ENCODE assay signal across 2 cellular contexts in the genomic region with DNA sequence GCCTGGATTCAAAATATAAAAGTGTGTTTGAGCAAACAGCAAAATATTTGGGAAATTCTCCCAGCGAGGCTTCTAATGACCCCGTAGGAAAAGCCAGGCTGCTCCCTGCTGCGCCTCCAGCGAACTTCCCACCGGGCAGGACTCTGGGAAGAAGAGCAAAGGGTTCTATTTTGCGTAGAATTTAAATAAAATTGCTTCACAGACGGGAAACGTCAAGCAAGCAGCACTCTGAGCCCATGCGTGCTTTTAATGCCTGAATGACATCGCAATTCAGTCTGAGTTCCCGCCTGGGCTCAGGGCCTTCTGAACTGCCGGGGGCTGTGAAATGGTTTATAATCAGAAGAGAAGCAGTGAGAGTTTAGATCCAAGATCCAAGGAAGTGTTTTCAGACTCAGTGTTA.
A peak's percentile ranks its signal among the peaks of the same experiment; 100 is the strongest.
TF ChIP-seq lines count a peak whose summit lies in the region.

No MANE protein-coding gene starts in this region.

TF ChIP-seq in IMR-90, 13 proteins besides CTCF, POLR2A, EP300 and RAD21:
- no peak for TF ChIP-seq CHD1 (IDR thresholded peaks at IDR 0.05; ENCODE audit: low read depth, low read length)

TF ChIP-seq in H1, 55 proteins besides CTCF, POLR2A, EP300 and RAD21:
- TF ChIP-seq, protein P1, sequence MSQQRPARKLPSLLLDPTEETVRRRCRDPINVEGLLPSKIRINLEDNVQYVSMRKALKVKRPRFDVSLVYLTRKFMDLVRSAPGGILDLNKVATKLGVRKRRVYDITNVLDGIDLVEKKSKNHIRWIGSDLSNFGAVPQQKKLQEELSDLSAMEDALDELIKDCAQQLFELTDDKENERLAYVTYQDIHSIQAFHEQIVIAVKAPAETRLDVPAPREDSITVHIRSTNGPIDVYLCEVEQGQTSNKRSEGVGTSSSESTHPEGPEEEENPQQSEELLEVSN (IDR thresholded peaks at IDR 0.05) = peak; percentile 22; the same call in 1 of the 2 replicates
- TF ChIP-seq, protein P2, sequence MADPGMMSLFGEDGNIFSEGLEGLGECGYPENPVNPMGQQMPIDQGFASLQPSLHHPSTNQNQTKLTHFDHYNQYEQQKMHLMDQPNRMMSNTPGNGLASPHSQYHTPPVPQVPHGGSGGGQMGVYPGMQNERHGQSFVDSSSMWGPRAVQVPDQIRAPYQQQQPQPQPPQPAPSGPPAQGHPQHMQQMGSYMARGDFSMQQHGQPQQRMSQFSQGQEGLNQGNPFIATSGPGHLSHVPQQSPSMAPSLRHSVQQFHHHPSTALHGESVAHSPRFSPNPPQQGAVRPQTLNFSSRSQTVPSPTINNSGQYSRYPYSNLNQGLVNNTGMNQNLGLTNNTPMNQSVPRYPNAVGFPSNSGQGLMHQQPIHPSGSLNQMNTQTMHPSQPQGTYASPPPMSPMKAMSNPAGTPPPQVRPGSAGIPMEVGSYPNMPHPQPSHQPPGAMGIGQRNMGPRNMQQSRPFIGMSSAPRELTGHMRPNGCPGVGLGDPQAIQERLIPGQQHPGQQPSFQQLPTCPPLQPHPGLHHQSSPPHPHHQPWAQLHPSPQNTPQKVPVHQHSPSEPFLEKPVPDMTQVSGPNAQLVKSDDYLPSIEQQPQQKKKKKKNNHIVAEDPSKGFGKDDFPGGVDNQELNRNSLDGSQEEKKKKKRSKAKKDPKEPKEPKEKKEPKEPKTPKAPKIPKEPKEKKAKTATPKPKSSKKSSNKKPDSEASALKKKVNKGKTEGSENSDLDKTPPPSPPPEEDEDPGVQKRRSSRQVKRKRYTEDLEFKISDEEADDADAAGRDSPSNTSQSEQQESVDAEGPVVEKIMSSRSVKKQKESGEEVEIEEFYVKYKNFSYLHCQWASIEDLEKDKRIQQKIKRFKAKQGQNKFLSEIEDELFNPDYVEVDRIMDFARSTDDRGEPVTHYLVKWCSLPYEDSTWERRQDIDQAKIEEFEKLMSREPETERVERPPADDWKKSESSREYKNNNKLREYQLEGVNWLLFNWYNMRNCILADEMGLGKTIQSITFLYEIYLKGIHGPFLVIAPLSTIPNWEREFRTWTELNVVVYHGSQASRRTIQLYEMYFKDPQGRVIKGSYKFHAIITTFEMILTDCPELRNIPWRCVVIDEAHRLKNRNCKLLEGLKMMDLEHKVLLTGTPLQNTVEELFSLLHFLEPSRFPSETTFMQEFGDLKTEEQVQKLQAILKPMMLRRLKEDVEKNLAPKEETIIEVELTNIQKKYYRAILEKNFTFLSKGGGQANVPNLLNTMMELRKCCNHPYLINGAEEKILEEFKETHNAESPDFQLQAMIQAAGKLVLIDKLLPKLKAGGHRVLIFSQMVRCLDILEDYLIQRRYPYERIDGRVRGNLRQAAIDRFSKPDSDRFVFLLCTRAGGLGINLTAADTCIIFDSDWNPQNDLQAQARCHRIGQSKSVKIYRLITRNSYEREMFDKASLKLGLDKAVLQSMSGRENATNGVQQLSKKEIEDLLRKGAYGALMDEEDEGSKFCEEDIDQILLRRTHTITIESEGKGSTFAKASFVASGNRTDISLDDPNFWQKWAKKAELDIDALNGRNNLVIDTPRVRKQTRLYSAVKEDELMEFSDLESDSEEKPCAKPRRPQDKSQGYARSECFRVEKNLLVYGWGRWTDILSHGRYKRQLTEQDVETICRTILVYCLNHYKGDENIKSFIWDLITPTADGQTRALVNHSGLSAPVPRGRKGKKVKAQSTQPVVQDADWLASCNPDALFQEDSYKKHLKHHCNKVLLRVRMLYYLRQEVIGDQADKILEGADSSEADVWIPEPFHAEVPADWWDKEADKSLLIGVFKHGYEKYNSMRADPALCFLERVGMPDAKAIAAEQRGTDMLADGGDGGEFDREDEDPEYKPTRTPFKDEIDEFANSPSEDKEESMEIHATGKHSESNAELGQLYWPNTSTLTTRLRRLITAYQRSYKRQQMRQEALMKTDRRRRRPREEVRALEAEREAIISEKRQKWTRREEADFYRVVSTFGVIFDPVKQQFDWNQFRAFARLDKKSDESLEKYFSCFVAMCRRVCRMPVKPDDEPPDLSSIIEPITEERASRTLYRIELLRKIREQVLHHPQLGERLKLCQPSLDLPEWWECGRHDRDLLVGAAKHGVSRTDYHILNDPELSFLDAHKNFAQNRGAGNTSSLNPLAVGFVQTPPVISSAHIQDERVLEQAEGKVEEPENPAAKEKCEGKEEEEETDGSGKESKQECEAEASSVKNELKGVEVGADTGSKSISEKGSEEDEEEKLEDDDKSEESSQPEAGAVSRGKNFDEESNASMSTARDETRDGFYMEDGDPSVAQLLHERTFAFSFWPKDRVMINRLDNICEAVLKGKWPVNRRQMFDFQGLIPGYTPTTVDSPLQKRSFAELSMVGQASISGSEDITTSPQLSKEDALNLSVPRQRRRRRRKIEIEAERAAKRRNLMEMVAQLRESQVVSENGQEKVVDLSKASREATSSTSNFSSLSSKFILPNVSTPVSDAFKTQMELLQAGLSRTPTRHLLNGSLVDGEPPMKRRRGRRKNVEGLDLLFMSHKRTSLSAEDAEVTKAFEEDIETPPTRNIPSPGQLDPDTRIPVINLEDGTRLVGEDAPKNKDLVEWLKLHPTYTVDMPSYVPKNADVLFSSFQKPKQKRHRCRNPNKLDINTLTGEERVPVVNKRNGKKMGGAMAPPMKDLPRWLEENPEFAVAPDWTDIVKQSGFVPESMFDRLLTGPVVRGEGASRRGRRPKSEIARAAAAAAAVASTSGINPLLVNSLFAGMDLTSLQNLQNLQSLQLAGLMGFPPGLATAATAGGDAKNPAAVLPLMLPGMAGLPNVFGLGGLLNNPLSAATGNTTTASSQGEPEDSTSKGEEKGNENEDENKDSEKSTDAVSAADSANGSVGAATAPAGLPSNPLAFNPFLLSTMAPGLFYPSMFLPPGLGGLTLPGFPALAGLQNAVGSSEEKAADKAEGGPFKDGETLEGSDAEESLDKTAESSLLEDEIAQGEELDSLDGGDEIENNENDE (IDR thresholded peaks at IDR 0.05; ENCODE audit: insufficient replicate concordance, low read length) = no peak
- TF ChIP-seq JUN (IDR thresholded peaks at IDR 0.05; ENCODE audit: low read depth, low read length) = no peak
TF ChIP-seq in H1: peak in this region for 1.
